In the genomic region with DNA sequence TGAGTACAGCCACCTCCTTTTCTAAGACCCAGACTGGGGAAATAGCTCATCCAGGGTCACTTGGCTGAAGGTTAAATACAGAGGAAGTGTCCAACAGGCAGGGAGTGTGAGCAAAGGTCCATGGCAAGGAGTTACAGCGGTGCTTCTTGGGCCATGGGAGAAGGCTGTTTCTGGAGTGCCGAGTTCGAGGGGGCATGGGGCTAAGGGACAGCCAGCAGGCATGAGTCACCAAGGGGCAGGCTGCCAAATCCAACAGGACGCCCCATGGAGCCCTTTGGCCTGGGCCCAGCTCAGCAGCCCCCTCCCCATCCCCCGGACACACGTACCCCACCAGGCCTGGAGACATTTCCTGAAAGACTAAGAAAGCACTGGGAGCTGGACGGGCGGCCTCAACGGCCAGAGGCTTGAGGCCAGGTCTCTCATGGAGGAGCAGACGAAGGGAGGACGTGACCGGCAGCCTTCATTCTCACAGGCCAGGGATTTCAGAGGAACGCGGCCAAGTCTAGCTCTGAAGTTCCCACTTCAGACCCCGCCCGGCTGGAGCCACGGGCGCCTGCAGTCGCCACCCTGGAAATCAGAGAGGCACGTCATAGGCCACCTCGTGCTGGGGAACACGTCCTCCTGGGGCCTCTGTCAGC, we compare ENCODE assay signal across 13 cellular contexts.
DNase-seq lines count a peak whose midpoint lies in the region; ATAC-seq, FAIRE-seq and TF ChIP-seq lines count a peak whose summit lies in the region.
"Had no signal": no experiment of that assay in that cellular context is flagged by ENCODE, and none has a peak within 500 bp of the region (broad histone marks: within the 10 kb centered on the region; RNA-seq: fewer than 3 reads in every experiment).

No MANE protein-coding gene starts in this region.

- no peaks in the 10 kb centered on the region for H3K9me1 ChIP-seq in K562 (ENCODE audit: control insufficient read depth, insufficient read depth, low read length)

- no peak for TF ChIP-seq POLR2A in K562 (conservative IDR thresholded peaks at IDR 0.05)
- no peak for TF ChIP-seq POLR2A in spleen (IDR thresholded peaks at IDR 0.05)

- in situ Hi-C loops in K562 (cut with MboI) = no loop called here

- H3K4me3 ChIP-seq in MG63 (no peak overlapping the region), K562 (no peak overlapping the region), right atrium auricular region (no peak overlapping the region), spleen (no peak overlapping the region)
- H3K4me3 ChIP-seq: PC-9 had no signal

- no peak for ATAC-seq in K562
- ATAC-seq in HG02938 (IDR thresholded peaks at IDR 0.05; ENCODE audit: unreplicated experiment) = no peak
- no peak for ATAC-seq in GM21737 (IDR thresholded peaks at IDR 0.05; ENCODE audit: unreplicated experiment)
- no peak for ATAC-seq in GM18517 (IDR thresholded peaks at IDR 0.05; ENCODE audit: unreplicated experiment)
- ATAC-seq: effector memory CD8-positive, alpha-beta T cell had no signal

- H3K27ac ChIP-seq in K562 (ENCODE audit: extremely low read depth, low read depth, low read length) = no peak overlapping the region
- H3K27ac ChIP-seq in right atrium auricular region = peak overlapping the region; percentile 84 to 87
- H3K27ac ChIP-seq in spleen = peak overlapping the region in 7 of 8 donors; percentile 44 to 66 (median 58)
- H3K27ac ChIP-seq: PC-9 had no signal

- H3K79me2 ChIP-seq in K562 (ENCODE audit: control insufficient read depth, insufficient read depth, low read length) = no peaks in the 10 kb centered on the region

- TF ChIP-seq EP300 in K562 (IDR thresholded peaks at IDR 0.05; ENCODE audit: low read length) = no peak

- intact Hi-C loops in K562 (cut with micrococcal nuclease) (no loop called here), spleen (cut with DNase I; ENCODE audit: low total_unique reads) (no loop called here)

- H3K4me2 ChIP-seq in K562 (ENCODE audit: insufficient read depth, low read length) = no peak overlapping the region
- H3K4me2 ChIP-seq: PC-9 had no signal

- no peak overlapping the region for H2AFZ ChIP-seq in K562 (ENCODE audit: low read depth, low read length)
- H2AFZ ChIP-seq: PC-9 had no signal

- 55% methylated on average over 11 of the region's 22 CpGs for WGBS in K562 (ENCODE audit: insufficient coverage, low coverage, missing lambda C conversion rate)
- WGBS in spleen, 5 donors = 53 to 70% (median 57%) methylated on average over 9 to 22 of the region's 22 CpGs

- BruUV-seq in K562 (replicated peaks; lab: Mats Ljungman, UMichigan) = no TSS peak

- H3K4me1 ChIP-seq in K562 (replicated peaks in 1 of 2; ENCODE audit: control insufficient read depth in 2 of 2, insufficient read depth in 2 of 2, low read length in 2 of 2) (peaks cover 0 to 7% of the 10 kb centered on the region in 2 experiments; a peak in 2 of 5 replicates), right atrium auricular region (peaks cover 0 to 64% of the 10 kb centered on the region in 2 donors), spleen (peaks cover 14 to 60% (median 26%) of the 10 kb centered on the region in 6 donors)

- no peak overlapping the region for H3K9ac ChIP-seq in K562 (ENCODE audit: insufficient read depth in 1 of 2, low read depth in 2 of 2, low read length in 2 of 2)

- H3K36me3 ChIP-seq in MG63 (peaks cover 2% of the 10 kb centered on the region), K562 (ENCODE audit: control insufficient read depth, insufficient read depth, low read length) (no peaks in the 10 kb centered on the region), right atrium auricular region (no peaks in the 10 kb centered on the region), spleen (no peaks in the 10 kb centered on the region)

- TF ChIP-seq CTCF in K562 (IDR thresholded peaks at IDR 0.05 in 2 of 3, conservative IDR thresholded peaks at IDR 0.05 in 1 of 3; ENCODE audit: insufficient read depth in 2 of 3, low read depth in 1 of 3, low read length in 3 of 3) (no peak), right atrium auricular region (IDR thresholded peaks at IDR 0.05) (no peak), spleen (IDR thresholded peaks at IDR 0.05 in 8 of 11, conservative IDR thresholded peaks at IDR 0.05 in 3 of 11) (no peak)

- CTCF ChIA-PET in K562 (lab: Yijun Ruan, JAX; ENCODE audit: low intra/inter-chr PET ratio) = no interaction called here

- H4K20me1 ChIP-seq in K562 (replicated peaks; ENCODE audit: control insufficient read depth, insufficient read depth, low read length) = no peaks in the 10 kb centered on the region; the same call in 1 of the 2 replicates

- H3K27me3 ChIP-seq in MG63 = no peaks in the 10 kb centered on the region
- no peaks in the 10 kb centered on the region for H3K27me3 ChIP-seq in K562 (ENCODE audit: control insufficient read depth in 2 of 2, insufficient read depth in 2 of 2, low read length in 2 of 2)
- no peaks in the 10 kb centered on the region for H3K27me3 ChIP-seq in right atrium auricular region
- no peaks in the 10 kb centered on the region for H3K27me3 ChIP-seq in spleen (replicated peaks in 1 of 7)

- no peak for TF ChIP-seq RAD21 in K562 (CRISPR knock-in tag; conservative IDR thresholded peaks at IDR 0.05 in 1 of 2, IDR thresholded peaks at IDR 0.05 in 1 of 2)

- H3K9me3 ChIP-seq in MG63 (no peaks in the 10 kb centered on the region), K562 (replicated peaks; ENCODE audit: control insufficient read depth, insufficient read depth, low read depth, low read length) (no peaks in the 10 kb centered on the region), right atrium auricular region (no peaks in the 10 kb centered on the region), spleen (no peaks in the 10 kb centered on the region)

- no peak for FAIRE-seq in K562 (lab: Jason Lieb, UNC)
- FAIRE-seq: TTC549 had no signal

- POLR2A ChIA-PET in K562 (lab: Yijun Ruan, JAX) = interaction anchor here (0.6 to 0.8 kb wide), 2 partner anchors 15 to 102 kb away, joined by 3 to 4 read pairs; no protein-coding TSS in a partner anchor

- DNase-seq in MG63 = peak; percentile 3
- DNase-seq in K562 (ENCODE audit: extremely low read depth in 1 of 4, low spot score in 3 of 4) = no peak
- DNase-seq in right atrium auricular region (ENCODE audit: low spot score) = peak; percentile 97
- peak; percentile 77 for DNase-seq in spleen
- DNase-seq: DMS 273 treated with DMSO at 0.1 percent for 48 hours; effector memory CD8-positive, alpha-beta T cell; NCI-H187; PC-9; stimulated activated CD4-positive, alpha-beta T cell treated with anti-CD3 and anti-CD28 coated beads, Interleukin-15, amount 100 ng/mL, for 24 hours had no signal

TF ChIP-seq in K562, 482 proteins besides CTCF, POLR2A, EP300 and RAD21:
- TF ChIP-seq NFIC (IDR thresholded peaks at IDR 0.05) = peak; percentile 27; the same call in 1 of the 2 replicates
- TF ChIP-seq, protein P1, sequence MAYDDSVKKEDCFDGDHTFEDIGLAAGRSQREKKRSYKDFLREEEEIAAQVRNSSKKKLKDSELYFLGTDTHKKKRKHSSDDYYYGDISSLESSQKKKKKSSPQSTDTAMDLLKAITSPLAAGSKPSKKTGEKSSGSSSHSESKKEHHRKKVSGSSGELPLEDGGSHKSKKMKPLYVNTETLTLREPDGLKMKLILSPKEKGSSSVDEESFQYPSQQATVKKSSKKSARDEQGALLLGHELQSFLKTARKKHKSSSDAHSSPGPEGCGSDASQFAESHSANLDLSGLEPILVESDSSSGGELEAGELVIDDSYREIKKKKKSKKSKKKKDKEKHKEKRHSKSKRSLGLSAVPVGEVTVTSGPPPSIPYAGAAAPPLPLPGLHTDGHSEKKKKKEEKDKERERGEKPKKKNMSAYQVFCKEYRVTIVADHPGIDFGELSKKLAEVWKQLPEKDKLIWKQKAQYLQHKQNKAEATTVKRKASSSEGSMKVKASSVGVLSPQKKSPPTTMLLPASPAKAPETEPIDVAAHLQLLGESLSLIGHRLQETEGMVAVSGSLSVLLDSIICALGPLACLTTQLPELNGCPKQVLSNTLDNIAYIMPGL (CRISPR knock-in tag; IDR thresholded peaks at IDR 0.05) = no peak
- TF ChIP-seq, protein P2, sequence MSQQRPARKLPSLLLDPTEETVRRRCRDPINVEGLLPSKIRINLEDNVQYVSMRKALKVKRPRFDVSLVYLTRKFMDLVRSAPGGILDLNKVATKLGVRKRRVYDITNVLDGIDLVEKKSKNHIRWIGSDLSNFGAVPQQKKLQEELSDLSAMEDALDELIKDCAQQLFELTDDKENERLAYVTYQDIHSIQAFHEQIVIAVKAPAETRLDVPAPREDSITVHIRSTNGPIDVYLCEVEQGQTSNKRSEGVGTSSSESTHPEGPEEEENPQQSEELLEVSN (IDR thresholded peaks at IDR 0.05; ENCODE audit: borderline replicate concordance in 1 of 2, extremely low read depth in 1 of 2, insufficient read depth in 1 of 2, insufficient read length in 1 of 2, low read depth in 1 of 2, low read length in 1 of 2, poor library complexity in 1 of 2, severe bottlenecking in 1 of 2) = no peak

Comparison
In these comparisons a context has a peak if more than half of its experiments do, and no peak if none do; other contexts are left out.
1. DNase-seq: peak in MG63 (single experiment), right atrium auricular region (single experiment) and spleen (single experiment); none in K562 (0 of 4).